1 cellular context compared by ENCODE assay signal in the genomic region with DNA sequence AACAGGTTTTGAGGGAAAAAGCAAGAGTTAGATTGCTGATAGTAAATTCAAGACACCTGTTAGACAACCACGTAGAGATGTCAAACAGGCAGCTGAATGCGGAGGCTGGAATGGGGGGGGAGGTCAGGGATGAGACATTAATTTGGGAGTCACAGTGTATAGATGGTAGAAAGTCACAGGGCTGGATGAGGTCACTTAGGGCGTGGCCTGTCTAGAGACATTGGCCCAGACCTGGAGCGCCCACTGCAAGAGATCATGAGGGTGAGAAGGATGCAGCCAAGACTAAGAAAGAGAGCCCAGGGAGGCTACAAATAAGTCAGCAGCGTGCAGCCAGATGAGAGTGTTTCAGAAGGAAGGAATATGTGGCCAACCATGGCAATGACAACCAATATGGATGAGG.
A peak's percentile ranks its signal among the peaks of the same experiment; 100 is the strongest.
TF ChIP-seq lines count a peak whose summit lies in the region.

No MANE protein-coding gene starts in this region.

TF ChIP-seq in K562, 482 proteins besides CTCF, POLR2A, EP300 and RAD21 (continued from another document):
- TF ChIP-seq, protein P1, sequence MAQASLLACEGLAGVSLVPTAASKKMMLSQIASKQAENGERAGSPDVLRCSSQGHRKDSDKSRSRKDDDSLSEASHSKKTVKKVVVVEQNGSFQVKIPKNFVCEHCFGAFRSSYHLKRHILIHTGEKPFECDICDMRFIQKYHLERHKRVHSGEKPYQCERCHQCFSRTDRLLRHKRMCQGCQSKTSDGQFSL (CRISPR knock-in tag; IDR thresholded peaks at IDR 0.05): no peak
- TF ChIP-seq, protein P1 (tag; IDR thresholded peaks at IDR 0.05): peak in 1 of 2 experiments; percentile 48; a peak in 1 of 4 replicates
